1 cellular context compared by ENCODE assay signal in genomic region chr19:18112989-18113478, GRCh38.
TF ChIP-seq lines count a peak whose summit lies in the region.

No MANE protein-coding gene starts in this region.

TF ChIP-seq in H1, 55 proteins besides CTCF, POLR2A, EP300 and RAD21:
- TF ChIP-seq RBBP5 (IDR thresholded peaks at IDR 0.05; ENCODE audit: borderline replicate concordance, low read depth, low read length) (no peak), ATF2 (IDR thresholded peaks at IDR 0.05; ENCODE audit: low read length) (no peak), MAX (IDR thresholded peaks at IDR 0.05) (peak; percentile 49; the same call in 1 of the 2 replicates), GABPA (IDR thresholded peaks at IDR 0.05; ENCODE audit: borderline replicate concordance, insufficient read depth, low read length) (peak; percentile 39; the same call in 1 of the 2 replicates), KDM1A (IDR thresholded peaks at IDR 0.05; ENCODE audit: borderline replicate concordance, low read length) (no peak), TAF7 (optimal IDR thresholded peaks at IDR 0.05; ENCODE audit: borderline replicate concordance, low read depth, low read length) (no peak), ZNF274 (IDR thresholded peaks at IDR 0.05; ENCODE audit: borderline replicate concordance, extremely low read depth, low read length) (no peak), YY1 (IDR thresholded peaks at IDR 0.05; ENCODE audit: low read depth, low read length) (peak; percentile 62; the same call in 1 of the 2 replicates), GTF2F1 (IDR thresholded peaks at IDR 0.05; ENCODE audit: borderline replicate concordance, low read depth, low read length) (no peak), JUND (IDR thresholded peaks at IDR 0.05; ENCODE audit: low read length) (no peak), EGR1 (IDR thresholded peaks at IDR 0.05; ENCODE audit: borderline replicate concordance, low read depth, low read length) (no peak), SP4 (IDR thresholded peaks at IDR 0.05; ENCODE audit: low read length) (no peak), CHD2 (IDR thresholded peaks at IDR 0.05; ENCODE audit: low read length) (no peak)
